ENCODE assay signal across 8 cellular contexts in genomic region chr19:36054119-36054732, GRCh38. TPM values are rescaled to one million over a fixed set of nuclear protein-coding genes. Genes with fewer than 3 reads are reported as not detected.
DNase-seq lines count a peak whose midpoint lies in the region; ATAC-seq and TF ChIP-seq lines count a peak whose summit lies in the region.

Gene THAP8 (minus strand): TSS chr19:36054285. CDS start chr19:36054217, 68 bp downstream.

- peaks cover 0 to 9% of the 10 kb centered on the region in 2 donors for H3K4me1 ChIP-seq in adrenal gland (replicated peaks in 1 of 2)
- peaks cover 3 to 21% (median 16%) of the 10 kb centered on the region in 9 donors for H3K4me1 ChIP-seq in heart right ventricle
- peaks cover 5% of the 10 kb centered on the region for H3K4me1 ChIP-seq in upper lobe of right lung

- H3K27ac ChIP-seq in adrenal gland = peak within 1 kb of the TSS; percentile 90 to 99 (median 94)
- peak within 1 kb of the TSS; percentile 86 to 97 (median 92) for H3K27ac ChIP-seq in heart right ventricle
- H3K27ac ChIP-seq in upper lobe of right lung = peak within 1 kb of the TSS; percentile 89

- intact Hi-C loops in adrenal gland (cut with DNase I) (loop anchor here in 1 of 2 donors (5.0 kb wide), 1 partner anchor 42 kb away; the partner anchor contains the start of gene ALKBH6), heart right ventricle (cut with DNase I) (loop anchor here in 5 of 10 donors (1.0 to 10.0 kb wide), 7 partner anchors 40 to 160 kb away; partner anchors contain the start of genes TBCB (in 4 of the 5), POLR2I (in 3 of the 5), ALKBH6 (in 2 of the 5) and OVOL3 (in 1 of the 5)), posterior cingulate gyrus (cut with DNase I) (loop anchor here (5.0 kb wide), 1 partner anchor 57 kb away; the partner anchor contains the start of gene SDHAF1), upper lobe of right lung (cut with DNase I) (no loop called here)

- H3K27me3 ChIP-seq in adrenal gland (no peaks in the 10 kb centered on the region), heart right ventricle (no peaks in the 10 kb centered on the region), upper lobe of right lung (no peaks in the 10 kb centered on the region)

- 0 to 1% (median 0%) methylated on average over 12 to 56 of the region's 56 CpGs for WGBS in adrenal gland, 4 donors
- WGBS in heart right ventricle, 2 donors = 0 to 1% methylated on average over 56 of the region's 56 CpGs

- H3K9me3 ChIP-seq in adrenal gland (replicated peaks in 1 of 3) = no peaks in the 10 kb centered on the region
- no peaks in the 10 kb centered on the region for H3K9me3 ChIP-seq in heart right ventricle
- no peaks in the 10 kb centered on the region for H3K9me3 ChIP-seq in upper lobe of right lung

- peak within 1 kb of the TSS; percentile 86 for H3K4me3 ChIP-seq in GM12875 (ENCODE audit: low read depth, low read length)
- peak within 1 kb of the TSS; percentile 15 to 75 (median 41) for H3K4me3 ChIP-seq in adrenal gland
- H3K4me3 ChIP-seq in heart right ventricle = peak within 1 kb of the TSS; percentile 43 to 75 (median 66)
- H3K4me3 ChIP-seq in upper lobe of right lung = peak within 1 kb of the TSS; percentile 70

- ATAC-seq in HG02798 (IDR thresholded peaks at IDR 0.05; ENCODE audit: poor library complexity, unreplicated experiment) (peak; percentile 87), heart right ventricle (peak; percentile 96 to 98 (median 97)), upper lobe of right lung (peak; percentile 96)

- no peaks in the 10 kb centered on the region for H3K36me3 ChIP-seq in adrenal gland (replicated peaks in 1 of 2)
- peaks cover 0 to 2% (median 0%) of the 10 kb centered on the region in 9 donors for H3K36me3 ChIP-seq in heart right ventricle
- no peaks in the 10 kb centered on the region for H3K36me3 ChIP-seq in upper lobe of right lung

- peak; percentile 39 to 84 for TF ChIP-seq POLR2A in adrenal gland (IDR thresholded peaks at IDR 0.05)

- peak; percentile 95 for DNase-seq in NCI-H1417 treated with DMSO at 0.1 percent for 48 hours (lab: John Stamatoyannopoulos, UW)
- peak; percentile 100 for DNase-seq in SW480 (ENCODE audit: low spot score)
- DNase-seq in adrenal gland = peak; percentile 100
- peak; percentile 100 for DNase-seq in heart right ventricle
- peak; percentile 98 to 100 (median 99) for DNase-seq in posterior cingulate gyrus
- peak; percentile 100 for DNase-seq in upper lobe of right lung

- TF ChIP-seq CTCF in GM12875 (IDR thresholded peaks at IDR 0.05; ENCODE audit: borderline replicate concordance, insufficient read depth, low read depth, low read length) (peak; percentile 52; the same call in 1 of the 2 replicates), adrenal gland (IDR thresholded peaks at IDR 0.05) (peak; percentile 37 to 78 (median 52)), heart right ventricle (IDR thresholded peaks at IDR 0.05) (peak in 8 of 9 donors; percentile 33 to 84 (median 56)), upper lobe of right lung (IDR thresholded peaks at IDR 0.05) (peak; percentile 52)

RNA-seq across cellular contexts. Expression of gene THAP8, which starts in this region (rescaled TPM):
- total RNA-seq in adrenal gland = 10 to 100 TPM in 3 of 8 donors, 1 to 10 TPM in 5; 3.2 to 15.9 (median 7.9) TPM
- polyA plus RNA-seq in adrenal gland = 1 to 10 TPM; 3.2 to 6.0 (median 3.4) TPM
- total RNA-seq in heart right ventricle = 1 to 10 TPM; 2.7 to 7.7 (median 3.5) TPM
- polyA plus RNA-seq in heart right ventricle = 1 to 10 TPM; 5.3 to 6.2 TPM
- total RNA-seq in upper lobe of right lung = 5.2 TPM

Comparison
In these comparisons a context has a peak if more than half of its experiments do, and no peak if none do; other contexts are left out.
1. Peak in every context shown above with its lines: DNase-seq, ATAC-seq, H3K4me3 ChIP-seq and H3K27ac ChIP-seq.